ENCODE assay signal across 2 cellular contexts in genomic region chr1:86155061-86155806, GRCh38.
TF ChIP-seq lines count a peak whose summit lies in the region.

No MANE protein-coding gene starts in this region.

TF ChIP-seq in A549, 52 proteins besides CTCF, POLR2A, EP300 and RAD21 (continued from another document):
- TF ChIP-seq CBX8 (IDR thresholded peaks at IDR 0.05), result no peak
- TF ChIP-seq TP53 (CRISPR knock-in tag; IDR thresholded peaks at IDR 0.05), result no peak
- no peak for TF ChIP-seq RARB (CRISPR knock-in tag; IDR thresholded peaks at IDR 0.05)
- no peak for TF ChIP-seq CBX2 (IDR thresholded peaks at IDR 0.05; ENCODE audit: borderline replicate concordance, low read depth)
- TF ChIP-seq MAX (IDR thresholded peaks at IDR 0.05), result no peak
- TF ChIP-seq RFX5 (IDR thresholded peaks at IDR 0.05), result no peak
- TF ChIP-seq USF2 (IDR thresholded peaks at IDR 0.05), result no peak
- TF ChIP-seq ZNF302 (CRISPR knock-in tag; IDR thresholded peaks at IDR 0.05), result no peak
- no peak for TF ChIP-seq PBX3 (IDR thresholded peaks at IDR 0.05)
- TF ChIP-seq SREBF2 (IDR thresholded peaks at IDR 0.05), result no peak
- no peak for TF ChIP-seq FOSL2 (IDR thresholded peaks at IDR 0.05)
- TF ChIP-seq FOSL2 (CRISPR knock-in tag; IDR thresholded peaks at IDR 0.05), result no peak
- no peak for TF ChIP-seq HOXA7 (CRISPR knock-in tag; IDR thresholded peaks at IDR 0.05)
TF ChIP-seq in A549: peak in this region for 0.

TF ChIP-seq in IMR-90, 13 proteins besides CTCF, POLR2A, EP300 and RAD21 (continued from another document):
- TF ChIP-seq RCOR1 (IDR thresholded peaks at IDR 0.05; ENCODE audit: insufficient replicate concordance, low read length) (no peak), CEBPB (IDR thresholded peaks at IDR 0.05; ENCODE audit: low read depth, low read length) (no peak), FOS (IDR thresholded peaks at IDR 0.05; ENCODE audit: low read depth, low read length) (no peak), CHD1 (IDR thresholded peaks at IDR 0.05; ENCODE audit: low read depth, low read length) (no peak)
